1 cellular context compared by ENCODE assay signal in genomic region chr19:39539519-39540332, GRCh38.
TF ChIP-seq lines count a peak whose summit lies in the region.

A gene with protein sequence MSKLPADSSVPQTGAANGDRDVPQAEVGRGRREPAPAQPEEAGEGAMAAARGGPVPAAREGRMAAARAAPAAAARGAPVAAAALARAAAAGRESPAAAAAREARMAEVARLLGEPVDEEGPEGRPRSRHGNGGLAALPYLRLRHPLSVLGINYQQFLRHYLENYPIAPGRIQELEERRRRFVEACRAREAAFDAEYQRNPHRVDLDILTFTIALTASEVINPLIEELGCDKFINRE (minus strand): TSS chr19:39540161. CDS start chr19:39540079, 82 bp downstream.

TF ChIP-seq in HepG2, 621 proteins besides CTCF, POLR2A, EP300 and RAD21 (continued from another document):
- TF ChIP-seq, protein P1, sequence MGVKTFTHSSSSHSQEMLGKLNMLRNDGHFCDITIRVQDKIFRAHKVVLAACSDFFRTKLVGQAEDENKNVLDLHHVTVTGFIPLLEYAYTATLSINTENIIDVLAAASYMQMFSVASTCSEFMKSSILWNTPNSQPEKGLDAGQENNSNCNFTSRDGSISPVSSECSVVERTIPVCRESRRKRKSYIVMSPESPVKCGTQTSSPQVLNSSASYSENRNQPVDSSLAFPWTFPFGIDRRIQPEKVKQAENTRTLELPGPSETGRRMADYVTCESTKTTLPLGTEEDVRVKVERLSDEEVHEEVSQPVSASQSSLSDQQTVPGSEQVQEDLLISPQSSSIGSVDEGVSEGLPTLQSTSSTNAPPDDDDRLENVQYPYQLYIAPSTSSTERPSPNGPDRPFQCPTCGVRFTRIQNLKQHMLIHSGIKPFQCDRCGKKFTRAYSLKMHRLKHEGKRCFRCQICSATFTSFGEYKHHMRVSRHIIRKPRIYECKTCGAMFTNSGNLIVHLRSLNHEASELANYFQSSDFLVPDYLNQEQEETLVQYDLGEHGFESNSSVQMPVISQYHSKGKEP (CRISPR knock-in tag; IDR thresholded peaks at IDR 0.05): peak; percentile 32; the same call in 1 of the 2 replicates
- TF ChIP-seq, protein P2, sequence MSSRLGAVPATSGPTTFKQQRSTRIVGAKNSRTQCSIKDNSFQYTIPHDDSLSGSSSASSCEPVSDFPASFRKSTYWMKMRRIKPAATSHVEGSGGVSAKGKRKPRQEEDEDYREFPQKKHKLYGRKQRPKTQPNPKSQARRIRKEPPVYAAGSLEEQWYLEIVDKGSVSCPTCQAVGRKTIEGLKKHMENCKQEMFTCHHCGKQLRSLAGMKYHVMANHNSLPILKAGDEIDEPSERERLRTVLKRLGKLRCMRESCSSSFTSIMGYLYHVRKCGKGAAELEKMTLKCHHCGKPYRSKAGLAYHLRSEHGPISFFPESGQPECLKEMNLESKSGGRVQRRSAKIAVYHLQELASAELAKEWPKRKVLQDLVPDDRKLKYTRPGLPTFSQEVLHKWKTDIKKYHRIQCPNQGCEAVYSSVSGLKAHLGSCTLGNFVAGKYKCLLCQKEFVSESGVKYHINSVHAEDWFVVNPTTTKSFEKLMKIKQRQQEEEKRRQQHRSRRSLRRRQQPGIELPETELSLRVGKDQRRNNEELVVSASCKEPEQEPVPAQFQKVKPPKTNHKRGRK (CRISPR knock-in tag; IDR thresholded peaks at IDR 0.05): no peak
- no peak for TF ChIP-seq FOSL2 (CRISPR knock-in tag; IDR thresholded peaks at IDR 0.05)
- no peak for TF ChIP-seq ZNF570 (CRISPR knock-in tag; IDR thresholded peaks at IDR 0.05; ENCODE audit: borderline replicate concordance)
- TF ChIP-seq ZKSCAN5 (CRISPR knock-in tag; IDR thresholded peaks at IDR 0.05): no peak
- 0 out of 2 replicates have a peak, but pooled peaks have one; percentile 71 for TF ChIP-seq SMAD1 (CRISPR knock-in tag; IDR thresholded peaks at IDR 0.05; ENCODE audit: borderline replicate concordance, low read depth)
- peak; percentile 24; the same call in 1 of the 2 replicates for TF ChIP-seq ZNF547 (CRISPR knock-in tag; IDR thresholded peaks at IDR 0.05)
- no peak for TF ChIP-seq SCMH1 (CRISPR knock-in tag; IDR thresholded peaks at IDR 0.05; ENCODE audit: borderline replicate concordance)
- TF ChIP-seq CEBPG (CRISPR knock-in tag; IDR thresholded peaks at IDR 0.05): no peak
- no peak for TF ChIP-seq ETV6 (CRISPR knock-in tag; conservative IDR thresholded peaks at IDR 0.05)
- no peak for TF ChIP-seq ZBTB34 (CRISPR knock-in tag; IDR thresholded peaks at IDR 0.05)
- peak; percentile 95 for TF ChIP-seq ZFX (CRISPR knock-in tag; IDR thresholded peaks at IDR 0.05; ENCODE audit: low read depth)
- no peak for TF ChIP-seq ZNF710 (CRISPR knock-in tag; IDR thresholded peaks at IDR 0.05; ENCODE audit: borderline replicate concordance)
- no peak for TF ChIP-seq CREB1 (IDR thresholded peaks at IDR 0.05)
- no peak for TF ChIP-seq CREB1 (CRISPR knock-in tag; IDR thresholded peaks at IDR 0.05)
- TF ChIP-seq MTA1 (CRISPR knock-in tag; IDR thresholded peaks at IDR 0.05; ENCODE audit: borderline replicate concordance): no peak
- TF ChIP-seq YY1 (IDR thresholded peaks at IDR 0.05; ENCODE audit: insufficient read depth, insufficient replicate concordance, low read depth, low read length): peak; percentile 82
- no peak for TF ChIP-seq HIVEP1 (CRISPR knock-in tag; IDR thresholded peaks at IDR 0.05)
- TF ChIP-seq ZNF580 (CRISPR knock-in tag; IDR thresholded peaks at IDR 0.05; ENCODE audit: borderline replicate concordance, low read depth): peak; percentile 5; the same call in 1 of the 2 replicates
- TF ChIP-seq ZBTB1 (CRISPR knock-in tag; IDR thresholded peaks at IDR 0.05; ENCODE audit: borderline replicate concordance): no peak
- TF ChIP-seq TEAD3 (CRISPR knock-in tag; optimal IDR thresholded peaks at IDR 0.05; ENCODE audit: borderline replicate concordance): peak; percentile 79
- TF ChIP-seq ATF1 (CRISPR knock-in tag; IDR thresholded peaks at IDR 0.05): no peak
- no peak for TF ChIP-seq ZNF101 (CRISPR knock-in tag; IDR thresholded peaks at IDR 0.05; ENCODE audit: borderline replicate concordance, low read depth)
- TF ChIP-seq, protein P3, sequence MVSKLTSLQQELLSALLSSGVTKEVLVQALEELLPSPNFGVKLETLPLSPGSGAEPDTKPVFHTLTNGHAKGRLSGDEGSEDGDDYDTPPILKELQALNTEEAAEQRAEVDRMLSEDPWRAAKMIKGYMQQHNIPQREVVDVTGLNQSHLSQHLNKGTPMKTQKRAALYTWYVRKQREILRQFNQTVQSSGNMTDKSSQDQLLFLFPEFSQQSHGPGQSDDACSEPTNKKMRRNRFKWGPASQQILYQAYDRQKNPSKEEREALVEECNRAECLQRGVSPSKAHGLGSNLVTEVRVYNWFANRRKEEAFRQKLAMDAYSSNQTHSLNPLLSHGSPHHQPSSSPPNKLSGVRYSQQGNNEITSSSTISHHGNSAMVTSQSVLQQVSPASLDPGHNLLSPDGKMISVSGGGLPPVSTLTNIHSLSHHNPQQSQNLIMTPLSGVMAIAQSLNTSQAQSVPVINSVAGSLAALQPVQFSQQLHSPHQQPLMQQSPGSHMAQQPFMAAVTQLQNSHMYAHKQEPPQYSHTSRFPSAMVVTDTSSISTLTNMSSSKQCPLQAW (CRISPR knock-in tag; IDR thresholded peaks at IDR 0.05): peak; percentile 71; the same call in 1 of the 2 replicates
- no peak for TF ChIP-seq ZNF589 (CRISPR knock-in tag; conservative IDR thresholded peaks at IDR 0.05)
- peak; percentile 37 for TF ChIP-seq SKI (IDR thresholded peaks at IDR 0.05; ENCODE audit: partially characterized antibody)
- no peak for TF ChIP-seq ZNF549 (CRISPR knock-in tag; IDR thresholded peaks at IDR 0.05)
- TF ChIP-seq, protein P4, sequence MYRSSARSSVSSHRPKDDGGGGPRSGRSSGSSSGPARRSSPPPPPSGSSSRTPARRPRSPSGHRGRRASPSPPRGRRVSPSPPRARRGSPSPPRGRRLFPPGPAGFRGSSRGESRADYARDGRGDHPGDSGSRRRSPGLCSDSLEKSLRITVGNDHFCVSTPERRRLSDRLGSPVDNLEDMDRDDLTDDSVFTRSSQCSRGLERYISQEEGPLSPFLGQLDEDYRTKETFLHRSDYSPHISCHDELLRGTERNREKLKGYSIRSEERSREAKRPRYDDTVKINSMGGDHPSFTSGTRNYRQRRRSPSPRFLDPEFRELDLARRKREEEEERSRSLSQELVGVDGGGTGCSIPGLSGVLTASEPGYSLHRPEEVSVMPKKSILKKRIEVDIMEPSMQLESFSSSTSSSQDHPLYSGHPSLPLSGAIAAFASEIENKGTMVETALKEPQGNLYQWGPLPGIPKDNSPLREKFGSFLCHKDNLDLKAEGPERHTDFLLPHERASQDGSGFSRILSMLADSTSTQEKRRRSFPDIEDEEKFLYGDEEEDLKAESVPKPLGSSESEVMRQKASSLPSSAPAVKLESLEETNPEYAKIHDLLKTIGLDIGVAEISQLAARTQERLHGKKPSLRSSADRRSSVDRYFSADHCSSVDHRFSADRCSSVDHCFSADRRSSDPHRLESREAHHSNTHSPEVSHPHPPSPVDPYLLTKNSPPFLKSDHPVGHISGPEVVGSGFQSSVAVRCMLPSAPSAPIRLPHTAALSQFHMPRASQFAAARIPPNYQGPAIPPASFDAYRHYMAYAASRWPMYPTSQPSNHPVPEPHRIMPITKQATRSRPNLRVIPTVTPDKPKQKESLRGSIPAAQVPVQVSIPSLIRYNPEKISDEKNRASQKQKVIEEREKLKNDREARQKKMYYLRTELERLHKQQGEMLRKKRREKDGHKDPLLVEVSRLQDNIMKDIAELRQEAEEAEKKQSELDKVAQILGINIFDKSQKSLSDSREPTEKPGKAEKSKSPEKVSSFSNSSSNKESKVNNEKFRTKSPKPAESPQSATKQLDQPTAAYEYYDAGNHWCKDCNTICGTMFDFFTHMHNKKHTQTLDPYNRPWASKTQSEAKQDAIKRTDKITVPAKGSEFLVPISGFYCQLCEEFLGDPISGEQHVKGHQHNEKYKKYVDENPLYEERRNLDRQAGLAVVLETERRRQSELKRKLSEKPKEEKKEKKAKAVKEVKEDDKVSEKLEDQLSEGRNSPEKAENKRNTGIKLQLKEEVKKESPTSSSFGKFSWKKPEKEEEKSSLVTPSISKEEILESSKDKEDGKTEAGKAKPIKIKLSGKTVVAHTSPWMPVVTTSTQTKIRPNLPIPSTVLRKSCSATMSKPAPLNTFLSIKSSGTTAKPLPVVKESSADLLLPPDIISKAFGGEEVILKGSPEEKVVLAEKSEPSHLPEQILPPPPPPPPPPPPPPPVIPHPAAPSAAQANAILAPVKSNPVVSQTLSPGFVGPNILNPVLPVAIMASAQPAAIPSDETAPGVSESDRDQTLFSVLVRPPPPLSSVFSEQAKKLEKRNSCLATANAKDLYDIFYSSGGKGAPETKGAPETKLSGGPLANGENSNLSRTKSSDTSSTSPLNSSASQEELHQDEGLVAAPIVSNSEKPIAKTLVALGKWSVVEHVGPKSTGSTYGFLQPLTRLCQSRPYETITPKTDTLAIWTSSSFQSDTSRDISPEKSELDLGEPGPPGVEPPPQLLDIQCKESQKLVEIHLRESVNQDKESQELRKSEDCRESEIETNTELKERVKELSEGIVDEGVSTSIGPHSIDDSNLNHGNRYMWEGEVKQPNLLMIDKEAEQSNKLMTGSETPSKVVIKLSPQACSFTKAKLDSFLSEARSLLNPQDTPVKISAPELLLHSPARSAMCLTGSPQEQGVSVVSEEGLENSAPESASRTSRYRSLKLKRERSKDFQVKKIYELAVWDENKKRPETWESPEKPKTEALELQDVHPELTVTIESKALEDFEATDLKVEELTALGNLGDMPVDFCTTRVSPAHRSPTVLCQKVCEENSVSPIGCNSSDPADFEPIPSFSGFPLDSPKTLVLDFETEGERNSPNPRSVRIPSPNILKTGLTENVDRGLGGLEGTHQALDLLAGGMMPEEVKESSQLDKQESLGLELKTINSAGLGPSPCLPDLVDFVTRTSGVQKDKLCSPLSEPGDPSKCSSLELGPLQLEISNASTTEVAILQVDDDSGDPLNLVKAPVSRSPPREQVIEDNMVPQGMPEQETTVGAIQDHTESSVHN (CRISPR knock-in tag; IDR thresholded peaks at IDR 0.05): no peak
- TF ChIP-seq MLX (CRISPR knock-in tag; IDR thresholded peaks at IDR 0.05): no peak
- no peak for TF ChIP-seq ZNF883 (CRISPR knock-in tag; IDR thresholded peaks at IDR 0.05; ENCODE audit: not compliant biosample characterization)
- peak; percentile 38; the same call in 1 of the 2 replicates for TF ChIP-seq ZNF558 (CRISPR knock-in tag; IDR thresholded peaks at IDR 0.05; ENCODE audit: borderline replicate concordance)
- no peak for TF ChIP-seq ONECUT2 (CRISPR knock-in tag; IDR thresholded peaks at IDR 0.05)
- no peak for TF ChIP-seq ZBTB42 (CRISPR knock-in tag; IDR thresholded peaks at IDR 0.05)
- 0 out of 2 replicates have a peak, but pooled peaks have one; percentile 51 for TF ChIP-seq TOE1 (CRISPR knock-in tag; IDR thresholded peaks at IDR 0.05)
- TF ChIP-seq ZZZ3 (CRISPR knock-in tag; IDR thresholded peaks at IDR 0.05; ENCODE audit: borderline replicate concordance): no peak
- no peak for TF ChIP-seq PAF1 (CRISPR knock-in tag; IDR thresholded peaks at IDR 0.05)
- TF ChIP-seq MYPOP (CRISPR knock-in tag; IDR thresholded peaks at IDR 0.05): peak; percentile 99
- no peak; the same call in 1 of the 2 replicates for TF ChIP-seq CREM (IDR thresholded peaks at IDR 0.05)
- no peak for TF ChIP-seq CREM (CRISPR knock-in tag; IDR thresholded peaks at IDR 0.05)
- TF ChIP-seq, protein P5, sequence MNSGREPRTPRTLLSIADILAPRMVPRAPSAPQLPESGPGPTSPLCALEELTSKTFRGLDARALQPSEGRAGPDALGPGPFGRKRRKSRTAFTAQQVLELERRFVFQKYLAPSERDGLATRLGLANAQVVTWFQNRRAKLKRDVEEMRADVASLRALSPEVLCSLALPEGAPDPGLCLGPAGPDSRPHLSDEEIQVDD (CRISPR knock-in tag; IDR thresholded peaks at IDR 0.05; ENCODE audit: borderline replicate concordance): no peak
- TF ChIP-seq ZNF850 (CRISPR knock-in tag; conservative IDR thresholded peaks at IDR 0.05): no peak
- peak; percentile 60; the same call in 1 of the 2 replicates for TF ChIP-seq ZNF350 (CRISPR knock-in tag; IDR thresholded peaks at IDR 0.05; ENCODE audit: borderline replicate concordance, low read depth)
- peak; percentile 95 for TF ChIP-seq SALL2 (CRISPR knock-in tag; IDR thresholded peaks at IDR 0.05)
TF ChIP-seq in HepG2: peak in this region for 173.
